9 cellular contexts compared by ENCODE assay signal in genomic region chr20:37803476-37804307, GRCh38.
DNase-seq lines count a peak whose midpoint lies in the region; ATAC-seq and TF ChIP-seq lines count a peak whose summit lies in the region.
"Had no signal": no experiment of that assay in that cellular context is flagged by ENCODE, and none has a peak within 500 bp of the region (broad histone marks: within the 10 kb centered on the region; RNA-seq: fewer than 3 reads in every experiment).

No MANE protein-coding gene starts in this region.

- H3K36me3 ChIP-seq in PC-9 (ENCODE audit: low read depth), result 0 out of 2 replicates have a peak, but pooled peaks cover 4% of the 10 kb centered on the region
- H3K36me3 ChIP-seq in neutrophil, result peaks cover 26% of the 10 kb centered on the region

- H3K79me2 ChIP-seq in PC-9 (ENCODE audit: low read depth), result no peaks in the 10 kb centered on the region

- H3F3A ChIP-seq in PC-9 (ENCODE audit: insufficient read depth, low read depth), result no peaks in the 10 kb centered on the region

- BruUV-seq in PC-9 (replicated peaks; lab: Mats Ljungman, UMichigan), result TSS peak; percentile 10

- no peak overlapping the region for H3K4me3 ChIP-seq in PC-9
- no peak overlapping the region for H3K4me3 ChIP-seq in neutrophil (ENCODE audit: low read depth in 1 of 2, low read length in 1 of 2)

- ATAC-seq in HG03097 (IDR thresholded peaks at IDR 0.05; ENCODE audit: low FRiP score, unreplicated experiment) (peak; percentile 36), HG03139 (IDR thresholded peaks at IDR 0.05; ENCODE audit: unreplicated experiment) (no peak)

- no peak overlapping the region for H2AFZ ChIP-seq in PC-9

- POLR2A ChIA-PET in PC-9 (lab: Charles Lee; ENCODE audit: unreplicated experiment), result no interaction called here

- CTCF ChIA-PET in PC-9 (lab: Charles Lee), result no interaction called here

- DNase-seq in GM19238 (ENCODE audit: insufficient read length, low spot score) (peak; percentile 22), PC-9 (no peak), iPS-NIHi11 (ENCODE audit: low spot score) (no peak), NCI-H2196 (lab: John Stamatoyannopoulos, UW; ENCODE audit: unreplicated experiment) (no peak)
- DNase-seq in stimulated activated naive CD4-positive, alpha-beta T cell (lab: John Stamatoyannopoulos, UW), result no peak

- H3K4me1 ChIP-seq in PC-9 (replicated peaks; ENCODE audit: insufficient read depth) (no peaks in the 10 kb centered on the region), neutrophil (ENCODE audit: control insufficient read depth in 1 of 2, insufficient read depth in 1 of 2, low read depth in 1 of 2, low read length in 1 of 2) (peaks cover 4 to 20% of the 10 kb centered on the region in 2 experiments)

- no peaks in the 10 kb centered on the region for H3K27me3 ChIP-seq in PC-9 (ENCODE audit: insufficient read depth, low read depth)
- H3K27me3 ChIP-seq in neutrophil, result no peaks in the 10 kb centered on the region

- H3K4me2 ChIP-seq in PC-9, result no peak overlapping the region

- H3K9me3 ChIP-seq in PC-9 (ENCODE audit: insufficient read depth, low read depth) (no peaks in the 10 kb centered on the region), neutrophil (no peaks in the 10 kb centered on the region)

- H3K9me2 ChIP-seq in PC-9 (ENCODE audit: insufficient read depth), result no peaks in the 10 kb centered on the region

- H3K27ac ChIP-seq in PC-9, result no peak overlapping the region
- H3K27ac ChIP-seq in neutrophil, result peak overlapping the region; percentile 68
- H3K27ac ChIP-seq: RWPE1 had no signal

- TF ChIP-seq CTCF in PC-9 (conservative IDR thresholded peaks at IDR 0.05) (no peak), neutrophil (IDR thresholded peaks at IDR 0.05) (no peak)

- H4K20me1 ChIP-seq in PC-9 (ENCODE audit: insufficient read depth), result no peaks in the 10 kb centered on the region

- intact Hi-C loops in PC-9 (cut with micrococcal nuclease; ENCODE audit: unreplicated experiment), result no loop called here
